In genomic region chr11:132300283-132300682, GRCh38 we compare ENCODE assay signal across 2 cellular contexts.
TF ChIP-seq lines count a peak whose summit lies in the region.

No MANE protein-coding gene starts in this region.

TF ChIP-seq in SK-N-SH, 30 proteins besides CTCF, POLR2A, EP300 and RAD21 (continued from another document):
- TF ChIP-seq REST (IDR thresholded peaks at IDR 0.05; ENCODE audit: low read depth, low read length) (no peak), RFX5 (IDR thresholded peaks at IDR 0.05; ENCODE audit: low read length) (no peak), TEAD4 (IDR thresholded peaks at IDR 0.05; ENCODE audit: borderline replicate concordance, insufficient read depth) (no peak), POLR2AphosphoS5 (IDR thresholded peaks at IDR 0.05; ENCODE audit: low read depth, low read length) (no peak)

TF ChIP-seq in SK-N-SH treated with all-trans-retinoic acid at 6 μM for 48 hours, 23 proteins besides CTCF, POLR2A, EP300 and RAD21 (continued from another document):
- no peak for TF ChIP-seq TSHZ2 (CRISPR knock-in tag; IDR thresholded peaks at IDR 0.05)
- TF ChIP-seq CSDC2 (CRISPR knock-in tag; IDR thresholded peaks at IDR 0.05): no peak
- no peak for TF ChIP-seq SNAI2 (CRISPR knock-in tag; IDR thresholded peaks at IDR 0.05)
- TF ChIP-seq TOX (CRISPR knock-in tag; IDR thresholded peaks at IDR 0.05; ENCODE audit: borderline replicate concordance): no peak
- no peak for TF ChIP-seq ARNTL (CRISPR knock-in tag; IDR thresholded peaks at IDR 0.05; ENCODE audit: borderline replicate concordance, low read depth)
- TF ChIP-seq ESRRG (CRISPR knock-in tag; IDR thresholded peaks at IDR 0.05): no peak
